ENCODE assay signal across 8 cellular contexts in the genomic region with DNA sequence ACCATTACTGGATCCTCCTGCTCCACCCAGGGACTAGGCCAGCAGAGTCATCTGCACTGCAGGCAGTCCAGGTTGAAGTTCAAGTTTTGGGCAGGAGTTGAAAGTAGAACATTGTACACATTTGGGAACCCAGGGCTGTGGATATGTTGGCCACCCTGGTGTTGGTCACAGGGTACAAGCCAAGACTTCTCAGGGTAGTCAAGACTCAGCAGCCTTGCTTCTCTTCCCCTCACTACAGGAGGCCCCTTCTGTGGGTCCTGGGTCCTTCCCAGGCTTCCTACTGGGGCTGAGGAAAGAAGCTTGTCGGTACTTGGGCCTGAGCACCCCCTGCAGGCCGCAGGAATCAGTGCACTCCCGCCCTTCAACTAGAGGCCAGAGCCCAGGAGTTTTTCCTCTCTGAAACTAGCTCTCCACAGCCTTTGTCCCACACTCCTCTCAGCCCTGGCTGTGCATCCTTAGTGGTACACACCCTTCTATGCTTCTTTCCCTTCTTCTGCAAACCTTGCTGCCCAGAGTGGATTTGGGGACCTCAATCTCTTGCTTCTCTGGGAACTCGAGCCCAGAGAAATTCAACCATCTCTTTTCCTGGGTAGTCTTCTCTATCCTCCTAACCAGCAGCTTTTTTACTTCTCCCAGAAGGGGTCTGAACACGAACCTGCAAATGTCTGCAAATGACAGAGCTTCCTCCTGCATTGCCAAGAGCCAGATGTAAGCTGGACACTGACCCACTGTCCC. TPM values are rescaled to one million over a fixed set of nuclear protein-coding genes. Genes with fewer than 3 reads are reported as not detected.
DNase-seq lines count a peak whose midpoint lies in the region; ATAC-seq, FAIRE-seq and TF ChIP-seq lines count a peak whose summit lies in the region.

No MANE protein-coding gene starts in this region.

- no peaks in the 10 kb centered on the region for H3K79me2 ChIP-seq in endothelial cell of umbilical vein (ENCODE audit: control insufficient read depth, insufficient read depth, low read length)

- H2AFZ ChIP-seq in endothelial cell of umbilical vein (ENCODE audit: low read depth, low read length): no peak overlapping the region

- TF ChIP-seq POLR2A in endothelial cell of umbilical vein (IDR thresholded peaks at IDR 0.05; ENCODE audit: low read depth, low read length): no peak

- no peaks in the 10 kb centered on the region for H3K4me1 Mint-ChIP-seq in activated CD8-positive, alpha-beta T cell treated with anti-CD3 and anti-CD28 coated beads for 36 hours (ENCODE audit: low read depth)
- H3K4me1 Mint-ChIP-seq in naive B cell: no peaks in the 10 kb centered on the region

- no peaks in the 10 kb centered on the region for H3K27me3 ChIP-seq in endothelial cell of umbilical vein (ENCODE audit: control insufficient read depth in 2 of 2, insufficient read depth in 2 of 2, low read length in 2 of 2)

- FAIRE-seq in endothelial cell of umbilical vein (lab: Jason Lieb, UNC): peak; percentile 90

- CTCF ChIA-PET in activated CD8-positive, alpha-beta T cell treated with anti-CD3 and anti-CD28 coated beads for 36 hours (lab: Charles Lee): interaction anchor here (0.6 to 14.5 kb wide), 51 partner anchors 10 to 765 kb away, joined by 3 to 652 read pairs (median 6); a partner anchor contains a TSS
- CTCF ChIA-PET in endothelial cell of umbilical vein (lab: Charles Lee): interaction anchor here (0.7 to 9.9 kb wide), 48 partner anchors 9 to 420 kb away, joined by 3 to 638 read pairs (median 6); a partner anchor contains a TSS

- H3K27ac ChIP-seq in endothelial cell of umbilical vein (ENCODE audit: insufficient read depth, low read depth, low read length): no peak overlapping the region

- no peaks in the 10 kb centered on the region for H3K9me3 Mint-ChIP-seq in activated CD8-positive, alpha-beta T cell treated with anti-CD3 and anti-CD28 coated beads for 36 hours
- no peaks in the 10 kb centered on the region for H3K9me3 Mint-ChIP-seq in naive B cell

- DNase-seq in NK-92 treated with Interleukin-12 subunit alpha and Interleukin-12 subunit beta, amount 100 ng/mL, for 24 hours (lab: John Stamatoyannopoulos, UW): peak; percentile 30
- DNase-seq in NK-92 (lab: John Stamatoyannopoulos, UW; ENCODE audit: unreplicated experiment): no peak
- DNase-seq in NCI-H69 (lab: John Stamatoyannopoulos, UW): peak; percentile 63
- peak; percentile 67 for DNase-seq in activated CD8-positive, alpha-beta T cell treated with anti-CD3 and anti-CD28 coated beads for 36 hours
- DNase-seq in endothelial cell of umbilical vein (ENCODE audit: low read depth, low spot score): peak; percentile 56
- peak; percentile 49 for DNase-seq in naive B cell
- DNase-seq in stimulated activated naive CD4-positive, alpha-beta T cell (lab: John Stamatoyannopoulos, UW): peak; percentile 24 to 68 (median 46)

- peak; percentile 84 for ATAC-seq in HG02798 (IDR thresholded peaks at IDR 0.05; ENCODE audit: poor library complexity, unreplicated experiment)
- ATAC-seq in activated CD8-positive, alpha-beta T cell treated with anti-CD3 and anti-CD28 coated beads for 36 hours: peak; percentile 90
- peak; percentile 58 to 76 for ATAC-seq in naive B cell (ENCODE audit: low read depth in 2 of 2)

- no peak overlapping the region for H3K4me3 ChIP-seq in endothelial cell of umbilical vein (replicated peaks in 1 of 3; ENCODE audit: insufficient read depth in 1 of 3, low read depth in 1 of 3, low read length in 3 of 3)

- H3K9me1 ChIP-seq in endothelial cell of umbilical vein (replicated peaks; ENCODE audit: control insufficient read depth, extremely low read depth, insufficient read depth, low read length): no peaks in the 10 kb centered on the region

- H3K27ac Mint-ChIP-seq in activated CD8-positive, alpha-beta T cell treated with anti-CD3 and anti-CD28 coated beads for 36 hours: no peak overlapping the region
- H3K27ac Mint-ChIP-seq in naive B cell: no peak overlapping the region

- H3K36me3 ChIP-seq in endothelial cell of umbilical vein (ENCODE audit: control insufficient read depth in 2 of 2, extremely low read depth in 1 of 2, insufficient read depth in 2 of 2, low read length in 2 of 2): peaks cover 0 to 2% of the 10 kb centered on the region in 2 experiments

- no peak overlapping the region for H3K4me2 ChIP-seq in endothelial cell of umbilical vein (ENCODE audit: insufficient read depth, low read length)

- dilution Hi-C loops in endothelial cell of umbilical vein (cut with MboI; ENCODE audit: extremely low pct_ligation_motif_present, low sequenced_read_pairs): no loop called here

- BruUV-seq in endothelial cell of umbilical vein (replicated peaks; lab: Mats Ljungman, UMichigan): no TSS peak

- H4K20me1 ChIP-seq in endothelial cell of umbilical vein (replicated peaks; ENCODE audit: control insufficient read depth, extremely low read depth, insufficient read depth, low read length): no peaks in the 10 kb centered on the region

- H3K36me3 Mint-ChIP-seq in activated CD8-positive, alpha-beta T cell treated with anti-CD3 and anti-CD28 coated beads for 36 hours (ENCODE audit: low read depth): no peaks in the 10 kb centered on the region
- no peaks in the 10 kb centered on the region for H3K36me3 Mint-ChIP-seq in naive B cell

- H3K9me3 ChIP-seq in endothelial cell of umbilical vein (replicated peaks; ENCODE audit: control insufficient read depth, insufficient read depth, low read length): no peaks in the 10 kb centered on the region

- no peak overlapping the region for H3K4me3 Mint-ChIP-seq in activated CD8-positive, alpha-beta T cell treated with anti-CD3 and anti-CD28 coated beads for 36 hours
- no peak overlapping the region for H3K4me3 Mint-ChIP-seq in naive B cell

- no peaks in the 10 kb centered on the region for H3K27me3 Mint-ChIP-seq in activated CD8-positive, alpha-beta T cell treated with anti-CD3 and anti-CD28 coated beads for 36 hours
- no peaks in the 10 kb centered on the region for H3K27me3 Mint-ChIP-seq in naive B cell

- no peaks in the 10 kb centered on the region for H3K4me1 ChIP-seq in endothelial cell of umbilical vein (ENCODE audit: control insufficient read depth, extremely low read depth, insufficient read depth, low read length)

- POLR2A ChIA-PET in activated CD8-positive, alpha-beta T cell treated with anti-CD3 and anti-CD28 coated beads for 36 hours (lab: Charles Lee): interaction anchor here (1.0 to 1.3 kb wide), 4 partner anchors 24 to 64 kb away, joined by 3 to 5 read pairs (median 4); a partner anchor contains a TSS
- POLR2A ChIA-PET in endothelial cell of umbilical vein (lab: Charles Lee): interaction anchor here (1.2 to 1.3 kb wide), 2 partner anchors 24 to 65 kb away, joined by 3 to 12 read pairs; a partner anchor contains a TSS

- H3K9ac ChIP-seq in endothelial cell of umbilical vein (replicated peaks; ENCODE audit: extremely low read depth, insufficient read depth, low read length): no peak overlapping the region

- TF ChIP-seq CTCF in activated CD8-positive, alpha-beta T cell treated with anti-CD3 and anti-CD28 coated beads for 36 hours (IDR thresholded peaks at IDR 0.05): peak; percentile 96
- TF ChIP-seq CTCF in endothelial cell of umbilical vein (IDR thresholded peaks at IDR 0.05; ENCODE audit: extremely low read depth in 1 of 2, insufficient read depth in 1 of 2, low read depth in 1 of 2, low read length in 2 of 2): peak; percentile 78 to 93

- intact Hi-C loops in activated CD8-positive, alpha-beta T cell treated with anti-CD3 and anti-CD28 coated beads for 36 hours (cut with micrococcal nuclease): loop anchor here (1.0 kb wide), 1 partner anchor 64 kb away; no protein-coding TSS in a partner anchor
- intact Hi-C loops in endothelial cell of umbilical vein (cut with micrococcal nuclease): loop anchor here (1.0 to 2.0 kb wide), 3 partner anchors 29 to 64 kb away; a partner anchor contains a TSS

RNA-seq across cellular contexts. Expression of a gene that starts 2.6 kb away (rescaled TPM):
- not detected for total RNA-seq in activated CD8-positive, alpha-beta T cell treated with anti-CD3 and anti-CD28 coated beads for 36 hours
- 1.3 and 2.1 TPM in 2 replicates for total RNA-seq in endothelial cell of umbilical vein
- polyA plus RNA-seq in endothelial cell of umbilical vein (1.5 and 1.6 TPM in 2 replicates), naive B cell (ENCODE audit: low read depth in 6 of 6) (under 1 TPM in 2 of 6 donors, not detected in 4; 0.19 to 0.95 TPM)
- polyA plus RNA-seq in endothelial cell of umbilical vein (2011; cell fraction: cytosol; rRNA removed): 0.32 and 0.45 TPM in 2 replicates
- 14.1 and 14.4 TPM in 2 replicates for polyA plus RNA-seq in endothelial cell of umbilical vein (2011; cell fraction: nucleus; rRNA removed)
- 0.93 and 1.6 TPM in 2 replicates for polyA plus RNA-seq in endothelial cell of umbilical vein (2012)
- 1.4 and 2.5 TPM in 2 replicates for polyA minus RNA-seq in endothelial cell of umbilical vein
- polyA minus RNA-seq in endothelial cell of umbilical vein (2011; cell fraction: cytosol; rRNA and poly(A)+ RNA removed): not detected
- polyA minus RNA-seq in endothelial cell of umbilical vein (2011; cell fraction: nucleus; rRNA and poly(A)+ RNA removed): 7.0 and 8.2 TPM in 2 replicates

RNA-seq across cellular contexts. Expression of a gene that starts 24.5 kb away (rescaled TPM):
- total RNA-seq in activated CD8-positive, alpha-beta T cell treated with anti-CD3 and anti-CD28 coated beads for 36 hours: 10 to 100 TPM; 28.1 to 31.1 TPM
- total RNA-seq in endothelial cell of umbilical vein: 44.3 and 48.0 TPM in 2 replicates
- polyA plus RNA-seq in endothelial cell of umbilical vein: 63.5 and 63.8 TPM in 2 replicates
- 49.8 and 54.0 TPM in 2 replicates for polyA plus RNA-seq in endothelial cell of umbilical vein (2011; cell fraction: cytosol; rRNA removed)
- polyA plus RNA-seq in endothelial cell of umbilical vein (2011; cell fraction: nucleus; rRNA removed): 58.4 and 65.1 TPM in 2 replicates
- 48.3 and 48.6 TPM in 2 replicates for polyA plus RNA-seq in endothelial cell of umbilical vein (2012)
- 51.7 and 55.7 TPM in 2 replicates for polyA minus RNA-seq in endothelial cell of umbilical vein
- not detected for polyA minus RNA-seq in endothelial cell of umbilical vein (2011; cell fraction: cytosol; rRNA and poly(A)+ RNA removed)
- 15.2 and 20.3 TPM in 2 replicates for polyA minus RNA-seq in endothelial cell of umbilical vein (2011; cell fraction: nucleus; rRNA and poly(A)+ RNA removed)
- polyA plus RNA-seq in naive B cell (ENCODE audit: low read depth in 6 of 6): 10 to 100 TPM in 5 of 6 donors, 1 to 10 TPM in 1; 9.4 to 40.0 (median 28.0) TPM

RNA-seq across cellular contexts. Expression of a gene that starts 30.3 kb away (rescaled TPM):
- total RNA-seq in activated CD8-positive, alpha-beta T cell treated with anti-CD3 and anti-CD28 coated beads for 36 hours: 1 to 10 TPM; 4.4 to 5.5 TPM
- total RNA-seq in endothelial cell of umbilical vein: 25.6 and 29.2 TPM in 2 replicates
- 21.8 and 22.2 TPM in 2 replicates for polyA plus RNA-seq in endothelial cell of umbilical vein
- polyA plus RNA-seq in endothelial cell of umbilical vein (2011; cell fraction: cytosol; rRNA removed): 10.5 and 14.0 TPM in 2 replicates
- 86.5 and 90.7 TPM in 2 replicates for polyA plus RNA-seq in endothelial cell of umbilical vein (2011; cell fraction: nucleus; rRNA removed)
- polyA plus RNA-seq in endothelial cell of umbilical vein (2012): 20.7 and 23.7 TPM in 2 replicates
- 27.8 and 39.3 TPM in 2 replicates for polyA minus RNA-seq in endothelial cell of umbilical vein
- polyA minus RNA-seq in endothelial cell of umbilical vein (2011; cell fraction: cytosol; rRNA and poly(A)+ RNA removed): 3.0 TPM
- polyA minus RNA-seq in endothelial cell of umbilical vein (2011; cell fraction: nucleus; rRNA and poly(A)+ RNA removed): 23.7 and 34.0 TPM in 2 replicates
- polyA plus RNA-seq in naive B cell (ENCODE audit: low read depth in 6 of 6): 1 to 10 TPM in 4 of 6 donors, under 1 TPM in 2; 0.88 to 2.7 (median 1.8) TPM

RNA-seq across cellular contexts. Expression of a gene that starts 37.7 kb away (rescaled TPM):
- 10 to 100 TPM; 36.9 to 38.3 TPM for total RNA-seq in activated CD8-positive, alpha-beta T cell treated with anti-CD3 and anti-CD28 coated beads for 36 hours
- 46.7 and 48.4 TPM in 2 replicates for total RNA-seq in endothelial cell of umbilical vein
- polyA plus RNA-seq in endothelial cell of umbilical vein (62.9 and 64.6 TPM in 2 replicates), naive B cell (ENCODE audit: low read depth in 6 of 6) (10 to 100 TPM; 22.9 to 37.3 (median 29.7) TPM)
- 62.8 and 66.9 TPM in 2 replicates for polyA plus RNA-seq in endothelial cell of umbilical vein (2011; cell fraction: cytosol; rRNA removed)
- 182 and 186 TPM in 2 replicates for polyA plus RNA-seq in endothelial cell of umbilical vein (2011; cell fraction: nucleus; rRNA removed)
- polyA plus RNA-seq in endothelial cell of umbilical vein (2012): 45.9 and 53.9 TPM in 2 replicates
- 69.7 and 72.9 TPM in 2 replicates for polyA minus RNA-seq in endothelial cell of umbilical vein
- polyA minus RNA-seq in endothelial cell of umbilical vein (2011; cell fraction: cytosol; rRNA and poly(A)+ RNA removed): 30.1 TPM
- 44.2 and 61.9 TPM in 2 replicates for polyA minus RNA-seq in endothelial cell of umbilical vein (2011; cell fraction: nucleus; rRNA and poly(A)+ RNA removed)

RNA-seq across cellular contexts. Expression of a gene that starts 37.9 kb away (rescaled TPM):
- 10 to 100 TPM; 40.6 to 43.0 TPM for total RNA-seq in activated CD8-positive, alpha-beta T cell treated with anti-CD3 and anti-CD28 coated beads for 36 hours
- 29.2 and 31.3 TPM in 2 replicates for total RNA-seq in endothelial cell of umbilical vein
- 36.5 and 41.8 TPM in 2 replicates for polyA plus RNA-seq in endothelial cell of umbilical vein
- 27.9 and 34.4 TPM in 2 replicates for polyA plus RNA-seq in endothelial cell of umbilical vein (2011; cell fraction: cytosol; rRNA removed)
- polyA plus RNA-seq in endothelial cell of umbilical vein (2011; cell fraction: nucleus; rRNA removed): 37.3 and 38.2 TPM in 2 replicates
- 22.2 and 26.3 TPM in 2 replicates for polyA plus RNA-seq in endothelial cell of umbilical vein (2012)
- 27.1 and 43.6 TPM in 2 replicates for polyA minus RNA-seq in endothelial cell of umbilical vein
- polyA minus RNA-seq in endothelial cell of umbilical vein (2011; cell fraction: cytosol; rRNA and poly(A)+ RNA removed): 22.1 TPM
- polyA minus RNA-seq in endothelial cell of umbilical vein (2011; cell fraction: nucleus; rRNA and poly(A)+ RNA removed): 48.0 and 51.8 TPM in 2 replicates
- 10 to 100 TPM; 22.0 to 43.4 (median 30.4) TPM for polyA plus RNA-seq in naive B cell (ENCODE audit: low read depth in 6 of 6)
